Comparison of ENCODE assay signal across 15 cellular contexts in genomic region chr1:65079941-65080340, GRCh38.
DNase-seq lines count a peak whose midpoint lies in the region; ATAC-seq and TF ChIP-seq lines count a peak whose summit lies in the region.
"Had no signal": no experiment of that assay in that cellular context is flagged by ENCODE, and none has a peak within 500 bp of the region (broad histone marks: within the 10 kb centered on the region; RNA-seq: fewer than 3 reads in every experiment).

No MANE protein-coding gene starts in this region.

- H3K9me3 ChIP-seq in RWPE2 (ENCODE audit: severe bottlenecking): no peaks in the 10 kb centered on the region
- H3K9me3 ChIP-seq: right lobe of liver, tibial nerve had no signal

- POLR2A ChIA-PET in T-cell (lab: Charles Lee): no interaction called here

- H3K27me3 ChIP-seq in ACC112 (ENCODE audit: insufficient read depth, low read length) (no peaks in the 10 kb centered on the region), RWPE2 (ENCODE audit: insufficient read depth, poor library complexity, severe bottlenecking) (no peaks in the 10 kb centered on the region)
- H3K27me3 ChIP-seq: cardiac muscle cell, right lobe of liver, tibial nerve had no signal

- H3K27ac ChIP-seq in ACC112 (ENCODE audit: low read depth, low read length) (peak overlapping the region; percentile 37; the same call in 1 of the 2 replicates), RWPE2 (ENCODE audit: poor library complexity, severe bottlenecking) (no peak overlapping the region)
- H3K27ac ChIP-seq: cardiac muscle cell, right lobe of liver, tibial nerve had no signal

- DNase-seq in HCEC 1CT: peak; percentile 69
- no peak for DNase-seq in RWPE2 (ENCODE audit: low spot score)
- DNase-seq in fibroblast of mammary gland (ENCODE audit: low read depth): peak; percentile 84
- no peak for DNase-seq in glomerular visceral epithelial cell (ENCODE audit: extremely low spot score)
- no peak for DNase-seq in T-cell
- DNase-seq: effector memory CD4-positive, alpha-beta T cell; mesendoderm; NCI-H345; right lobe of liver; stimulated activated CD4-positive, alpha-beta T cell treated with anti-CD3 and anti-CD28 coated beads, Interleukin-4, amount 100 ng/mL, for 24 hours had no signal

- H3K4me1 Mint-ChIP-seq in T-cell: peaks cover 6 to 8% (median 8%) of the 10 kb centered on the region in 3 donors

- H3K36me3 Mint-ChIP-seq in T-cell: no peaks in the 10 kb centered on the region

- H3K9me3 Mint-ChIP-seq in T-cell: no peaks in the 10 kb centered on the region

- H3K79me2 ChIP-seq in ACC112 (ENCODE audit: control insufficient read depth, insufficient read depth, low read length, unreplicated experiment): no peaks in the 10 kb centered on the region

- no peak overlapping the region for H3K4me3 ChIP-seq in ACC112 (ENCODE audit: low read depth, low read length)
- H3K4me3 ChIP-seq in RWPE2 (ENCODE audit: severe bottlenecking): no peak overlapping the region
- H3K4me3 ChIP-seq in fibroblast of mammary gland (ENCODE audit: control insufficient read depth, low read depth, low read length): no peak overlapping the region
- H3K4me3 ChIP-seq: cardiac muscle cell, right lobe of liver, tibial nerve had no signal

- H3K4me1 ChIP-seq in ACC112 (ENCODE audit: control insufficient read depth, insufficient read depth, low read length, unreplicated experiment): peaks cover 27% of the 10 kb centered on the region
- no peaks in the 10 kb centered on the region for H3K4me1 ChIP-seq in RWPE2 (ENCODE audit: insufficient read depth, poor library complexity, severe bottlenecking)
- H3K4me1 ChIP-seq: right lobe of liver, tibial nerve had no signal

- ATAC-seq in RWPE2 (ENCODE audit: low read depth): peak; percentile 70; the same call in 2 of the 3 replicates
- ATAC-seq in HG02938 (IDR thresholded peaks at IDR 0.05; ENCODE audit: unreplicated experiment): no peak
- ATAC-seq in GM18858 (IDR thresholded peaks at IDR 0.05; ENCODE audit: unreplicated experiment): no peak
- no peak for ATAC-seq in T-cell (replicated peaks in 1 of 4)
- ATAC-seq: right lobe of liver had no signal

- no peak overlapping the region for H3K27ac Mint-ChIP-seq in T-cell

- no peak overlapping the region for H2AFZ ChIP-seq in ACC112 (ENCODE audit: low read length, unreplicated experiment)

- TF ChIP-seq CTCF in RWPE2 (IDR thresholded peaks at IDR 0.05; ENCODE audit: poor library complexity, severe bottlenecking) (no peak), fibroblast of mammary gland (conservative IDR thresholded peaks at IDR 0.05; ENCODE audit: control insufficient read depth, insufficient read depth, low read depth, low read length) (no peak)

- H3K27me3 Mint-ChIP-seq in T-cell: peaks cover 3 to 4% of the 10 kb centered on the region in 2 donors

- no peak overlapping the region for H3K4me3 Mint-ChIP-seq in T-cell

- H3K36me3 ChIP-seq in ACC112 (ENCODE audit: insufficient read depth, low read length) (no peaks in the 10 kb centered on the region), RWPE2 (ENCODE audit: low read depth) (no peaks in the 10 kb centered on the region)
- H3K36me3 ChIP-seq: cardiac muscle cell, right lobe of liver, tibial nerve had no signal

- CTCF ChIA-PET in T-cell (lab: Charles Lee): interaction anchor here in 1 of 2 donors (1.0 kb wide), 1 partner anchor 69 kb away, joined by 3 read pairs; no protein-coding TSS in a partner anchor

Comparison
In these comparisons a context has a peak if more than half of its experiments do, and no peak if none do; other contexts are left out.
1. DNase-seq: peak in HCEC 1CT (single experiment) and fibroblast of mammary gland (single experiment); none in RWPE2 (single experiment), glomerular visceral epithelial cell (single experiment) and T-cell (0 of 34).